ENCODE assay signal across 1 cellular context in genomic region chr15:82575335-82575734, GRCh38.
TF ChIP-seq lines count a peak whose summit lies in the region.

No MANE protein-coding gene starts in this region.

TF ChIP-seq in K562, 482 proteins besides CTCF, POLR2A, EP300 and RAD21 (continued from another document):
- TF ChIP-seq JUND (IDR thresholded peaks at IDR 0.05; ENCODE audit: borderline replicate concordance, low read depth, low read length) (0 out of 2 replicates have a peak, but pooled peaks have one; percentile 11), JUND (tag; IDR thresholded peaks at IDR 0.05; ENCODE audit: borderline replicate concordance, low read depth, low read length) (no peak), SMARCE1 (IDR thresholded peaks at IDR 0.05) (peak; percentile 56; the same call in 1 of the 2 replicates), SOX6 (IDR thresholded peaks at IDR 0.05) (peak; percentile 60; the same call in 1 of the 2 replicates), TAL1 (IDR thresholded peaks at IDR 0.05) (peak; percentile 56), KDM1A (IDR thresholded peaks at IDR 0.05) (peak; percentile 52 to 59; a peak in 3 of 4 replicates)
TF ChIP-seq in K562: peak in this region for 16.
